Comparison of ENCODE assay signal across 11 cellular contexts in the genomic region with DNA sequence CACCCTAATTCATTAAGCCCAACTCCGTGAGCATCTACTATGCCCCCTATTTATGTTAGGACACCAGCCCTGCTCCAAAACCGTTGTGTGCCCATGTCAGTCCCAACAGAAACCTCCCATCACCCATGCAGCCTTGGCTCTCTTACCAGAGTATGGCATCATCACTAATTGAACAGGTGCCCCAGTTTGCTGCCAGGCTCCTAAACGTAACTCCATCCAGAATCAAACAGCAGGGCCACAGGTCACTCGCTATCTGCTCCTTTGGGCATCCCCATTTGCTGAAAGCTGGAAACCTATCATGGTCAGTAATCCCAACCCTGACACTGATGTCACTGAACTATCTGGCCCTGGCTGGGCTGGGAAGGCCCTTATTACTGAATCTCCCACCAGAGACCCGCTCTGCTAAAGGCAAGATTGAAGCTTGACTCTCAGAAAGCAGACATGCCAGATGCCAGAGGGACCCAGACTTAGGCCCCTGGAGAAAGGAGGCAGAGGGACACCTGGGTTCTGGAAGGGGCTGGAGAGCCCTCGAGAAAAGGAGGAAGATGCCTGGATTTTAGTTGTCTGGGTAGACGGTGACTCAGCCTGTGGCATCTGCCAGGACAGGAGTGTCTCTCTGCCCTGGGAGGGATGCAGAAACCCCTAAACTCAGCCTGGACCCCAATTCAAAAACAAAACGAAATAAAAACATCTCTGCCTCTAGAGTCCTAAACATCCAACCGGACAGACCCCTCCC. TPM values are rescaled to one million over a fixed set of nuclear protein-coding genes. Genes with fewer than 3 reads are reported as not detected.
DNase-seq lines count a peak whose midpoint lies in the region; ATAC-seq and TF ChIP-seq lines count a peak whose summit lies in the region.
"Had no signal": no experiment of that assay in that cellular context is flagged by ENCODE, and none has a peak within 500 bp of the region (broad histone marks: within the 10 kb centered on the region; RNA-seq: fewer than 3 reads in every experiment).

No MANE protein-coding gene starts in this region.

- POLR2A ChIA-PET in MCF 10A (lab: Yijun Ruan, JAX) = no interaction called here

- BruUV-seq in MCF 10A (replicated peaks; lab: Mats Ljungman, UMichigan) (no TSS peak), mammary epithelial cell (replicated peaks; lab: Mats Ljungman, UMichigan) (no TSS peak)

- peak overlapping the region; percentile 44 to 71 (median 48) for H3K4me3 ChIP-seq in breast epithelium
- H3K4me3 ChIP-seq in mammary epithelial cell (replicated peaks in 1 of 3; ENCODE audit: insufficient read depth in 1 of 3, low read depth in 2 of 3, low read length in 3 of 3) = no peak overlapping the region
- H3K4me3 ChIP-seq in mucosa of descending colon = no peak overlapping the region
- H3K4me3 ChIP-seq in upper lobe of left lung = peak overlapping the region in 3 of 4 donors; percentile 38 to 56 (median 52)

- H3K9me3 ChIP-seq in breast epithelium = no peaks in the 10 kb centered on the region
- no peaks in the 10 kb centered on the region for H3K9me3 ChIP-seq in mammary epithelial cell (replicated peaks; ENCODE audit: insufficient read depth, low read length)
- no peaks in the 10 kb centered on the region for H3K9me3 ChIP-seq in mucosa of descending colon
- no peaks in the 10 kb centered on the region for H3K9me3 ChIP-seq in upper lobe of left lung

- 64% methylated on average over 8 of the region's 9 CpGs for WGBS in mammary epithelial cell (ENCODE audit: low coverage, missing lambda C conversion rate)
- 61 to 65% methylated on average over 9 of the region's 9 CpGs for WGBS in upper lobe of left lung, 2 donors

- H3K79me2 ChIP-seq in mammary epithelial cell (ENCODE audit: insufficient read depth, low read length) = no peaks in the 10 kb centered on the region

- DNase-seq in breast epithelium (ENCODE audit: low spot score in 2 of 2) = no peak
- no peak for DNase-seq in MCF 10A (ENCODE audit: unreplicated experiment)
- no peak for DNase-seq in mammary epithelial cell
- no peak for DNase-seq in mucosa of descending colon
- no peak for DNase-seq in upper lobe of left lung
- no peak for DNase-seq in NK-92 (lab: John Stamatoyannopoulos, UW; ENCODE audit: unreplicated experiment)
- no peak for DNase-seq in H4 (ENCODE audit: low spot score)
- DNase-seq in GM13976 (ENCODE audit: low spot score) = no peak
- DNase-seq: DMS153, SIG-M5 had no signal

- H3K4me3 Mint-ChIP-seq in MCF 10A (ENCODE audit: unreplicated experiment) = no peak overlapping the region

- H3K27me3 ChIP-seq in breast epithelium (no peaks in the 10 kb centered on the region), mammary epithelial cell (ENCODE audit: insufficient read depth, low read length) (peaks cover 3% of the 10 kb centered on the region), upper lobe of left lung (no peaks in the 10 kb centered on the region)

- H2AFZ ChIP-seq in mammary epithelial cell (ENCODE audit: low read depth, low read length) = peak overlapping the region; percentile 65

- H3K4me1 ChIP-seq in breast epithelium (no peaks in the 10 kb centered on the region), mammary epithelial cell (ENCODE audit: insufficient read depth, low read length) (peaks cover 6% of the 10 kb centered on the region), mucosa of descending colon (ENCODE audit: low read depth) (peaks cover 8% of the 10 kb centered on the region), upper lobe of left lung (peaks cover 12 to 20% (median 17%) of the 10 kb centered on the region in 4 donors)

- H3K4me2 ChIP-seq in mammary epithelial cell (ENCODE audit: insufficient read depth, low read depth, low read length) = no peak overlapping the region

- dilution Hi-C loops in mammary epithelial cell (cut with HindIII; ENCODE audit: low sequenced_read_pairs) = loop anchor here (5.0 kb wide), 2 partner anchors 37 to 43 kb away; no protein-coding TSS in a partner anchor

- H3K36me3 ChIP-seq in breast epithelium = no peaks in the 10 kb centered on the region
- H3K36me3 ChIP-seq in mammary epithelial cell (ENCODE audit: insufficient read depth, low read length) = no peaks in the 10 kb centered on the region
- H3K36me3 ChIP-seq in mucosa of descending colon (ENCODE audit: low read depth) = no peaks in the 10 kb centered on the region
- H3K36me3 ChIP-seq in upper lobe of left lung = no peaks in the 10 kb centered on the region

- TF ChIP-seq CTCF in breast epithelium (IDR thresholded peaks at IDR 0.05) = no peak
- no peak for TF ChIP-seq CTCF in MCF 10A (IDR thresholded peaks at IDR 0.05; ENCODE audit: unreplicated experiment)
- no peak for TF ChIP-seq CTCF in mammary epithelial cell (conservative IDR thresholded peaks at IDR 0.05 in 1 of 2, IDR thresholded peaks at IDR 0.05 in 1 of 2; ENCODE audit: extremely low read depth in 1 of 2, insufficient read depth in 1 of 2, low read depth in 1 of 2, low read length in 2 of 2)
- TF ChIP-seq CTCF in mucosa of descending colon (IDR thresholded peaks at IDR 0.05) = no peak
- no peak for TF ChIP-seq CTCF in upper lobe of left lung (IDR thresholded peaks at IDR 0.05)
- no peak for TF ChIP-seq CTCF in GM13976 (IDR thresholded peaks at IDR 0.05; ENCODE audit: borderline replicate concordance, control extremely low read depth, extremely low read depth, insufficient read depth, missing control alignments)

- H3K27ac ChIP-seq in breast epithelium (no peak overlapping the region), mammary epithelial cell (ENCODE audit: insufficient read depth, low read depth, low read length) (no peak overlapping the region), upper lobe of left lung (peak overlapping the region; percentile 31 to 84 (median 80))
- H3K27ac ChIP-seq: epithelial cell of prostate had no signal

- TF ChIP-seq EP300 in upper lobe of left lung (IDR thresholded peaks at IDR 0.05) = no peak

- CTCF ChIA-PET in MCF 10A (lab: Yijun Ruan, JAX) = no interaction called here
- CTCF ChIA-PET in mammary epithelial cell (lab: Charles Lee; ENCODE audit: low non-redundant PET) = no interaction called here

- no peaks in the 10 kb centered on the region for H3K4me1 Mint-ChIP-seq in MCF 10A (ENCODE audit: insufficient read depth, unreplicated experiment)

- no peaks in the 10 kb centered on the region for H3K36me3 Mint-ChIP-seq in MCF 10A (ENCODE audit: insufficient read depth, unreplicated experiment)

- H3K27ac Mint-ChIP-seq in MCF 10A (ENCODE audit: low read depth, unreplicated experiment) = no peak overlapping the region

- H3K9me3 Mint-ChIP-seq in MCF 10A (ENCODE audit: unreplicated experiment) = peaks cover 3% of the 10 kb centered on the region

- no peaks in the 10 kb centered on the region for H3K27me3 Mint-ChIP-seq in MCF 10A (ENCODE audit: insufficient read depth, unreplicated experiment)

- peak; percentile 8 for ATAC-seq in mucosa of descending colon
- peak in 1 of 2 donors; percentile 34 for ATAC-seq in upper lobe of left lung (ENCODE audit: low FRiP score in 2 of 2)

- in situ Hi-C loops in mammary epithelial cell (cut with MboI; ENCODE audit: low sequenced_read_pairs in 2 of 2) (no loop called here), GM13976 (cut with MboI; ENCODE audit: low sequenced_read_pairs, unreplicated experiment) (no loop called here)

- no peaks in the 10 kb centered on the region for H4K20me1 ChIP-seq in mammary epithelial cell (ENCODE audit: insufficient read depth, low read length)

- intact Hi-C loops in breast epithelium (cut with DNase I; ENCODE audit: low total_unique reads) = no loop called here
- intact Hi-C loops in MCF 10A (cut with micrococcal nuclease) = no loop called here
- intact Hi-C loops in mammary epithelial cell (cut with micrococcal nuclease) = no loop called here
- intact Hi-C loops in mucosa of descending colon (cut with DNase I, micrococcal nuclease) = no loop called here

- no peak overlapping the region for H3K9ac ChIP-seq in mammary epithelial cell (ENCODE audit: insufficient read depth, low read length)

- TF ChIP-seq POLR2A in breast epithelium (IDR thresholded peaks at IDR 0.05) (no peak), upper lobe of left lung (IDR thresholded peaks at IDR 0.05) (no peak)

RNA-seq across cellular contexts. Expression of a gene that starts 14.0 kb away (rescaled TPM):
- total RNA-seq in breast epithelium (not detected), MCF 10A (2022) (not detected in 2 replicates), mammary epithelial cell (not detected), mucosa of descending colon (under 1 TPM in 1 of 3 donors, not detected in 2; 0.07 TPM), upper lobe of left lung (10 to 100 TPM in 2 of 6 donors, 1 to 10 TPM in 4; 1.8 to 38.8 (median 5.0) TPM)
- 0.03 TPM for polyA plus RNA-seq in mammary epithelial cell
- polyA minus RNA-seq in mammary epithelial cell = not detected
- not detected in 2 replicates for total RNA-seq in H4 (2014; rRNA removed; shearing (Covaris generic))

RNA-seq across cellular contexts. Expression of a gene that starts 22.8 kb away (rescaled TPM):
- total RNA-seq in breast epithelium (not detected), MCF 10A (2022) (not detected in 2 replicates), mammary epithelial cell (not detected), mucosa of descending colon (not detected), upper lobe of left lung (100 to 1,000 TPM in 5 of 6 donors, 10 to 100 TPM in 1; 80.7 to 511 (median 229) TPM)
- polyA plus RNA-seq in mammary epithelial cell = not detected
- polyA minus RNA-seq in mammary epithelial cell = not detected
- not detected in 2 replicates for total RNA-seq in H4 (2014; rRNA removed; shearing (Covaris generic))

RNA-seq across cellular contexts. Expression of a gene that starts 28.7 kb away (rescaled TPM):
- not detected for total RNA-seq in breast epithelium
- not detected in 2 replicates for total RNA-seq in MCF 10A (2022)
- total RNA-seq in mammary epithelial cell = not detected
- polyA plus RNA-seq in mammary epithelial cell = not detected
- polyA minus RNA-seq in mammary epithelial cell = not detected
- total RNA-seq in mucosa of descending colon = under 1 TPM in 1 of 3 donors, not detected in 2; 0.12 TPM
- total RNA-seq in upper lobe of left lung = 1 to 10 TPM; 2.1 to 5.2 (median 3.6) TPM
- not detected in 2 replicates for total RNA-seq in H4 (2014; rRNA removed; shearing (Covaris generic))

RNA-seq across cellular contexts. Expression of a gene that starts 40.8 kb away (rescaled TPM):
- 10 to 100 TPM; 15.7 to 19.2 (median 16.8) TPM for total RNA-seq in breast epithelium
- total RNA-seq in MCF 10A (2022) = 38.8 and 52.7 TPM in 2 replicates
- 10 to 100 TPM; 17.7 to 25.7 TPM for total RNA-seq in mammary epithelial cell
- polyA plus RNA-seq in mammary epithelial cell = 23.6 TPM
- polyA minus RNA-seq in mammary epithelial cell = 24.7 TPM
- total RNA-seq in mucosa of descending colon = 10 to 100 TPM; 20.9 to 27.6 (median 27.3) TPM
- 10 to 100 TPM; 23.0 to 56.6 (median 29.5) TPM for total RNA-seq in upper lobe of left lung
- 10.5 and 17.6 TPM in 2 replicates for total RNA-seq in H4 (2014; rRNA removed; shearing (Covaris generic))

RNA-seq across cellular contexts. Expression of a gene that starts 46.8 kb away (rescaled TPM):
- 10 to 100 TPM; 10.4 to 13.4 (median 11.1) TPM for total RNA-seq in breast epithelium
- 30.6 and 33.9 TPM in 2 replicates for total RNA-seq in MCF 10A (2022)
- 10 to 100 TPM; 17.0 to 41.1 TPM for total RNA-seq in mammary epithelial cell
- 28.8 TPM for polyA plus RNA-seq in mammary epithelial cell
- polyA minus RNA-seq in mammary epithelial cell = 22.1 TPM
- total RNA-seq in mucosa of descending colon = 10 to 100 TPM; 17.0 to 25.3 (median 25.0) TPM
- total RNA-seq in upper lobe of left lung = 10 to 100 TPM; 10.1 to 47.6 (median 27.6) TPM
- 8.4 and 8.5 TPM in 2 replicates for total RNA-seq in H4 (2014; rRNA removed; shearing (Covaris generic))

Comparison
In these comparisons a context has a peak if more than half of its experiments do, and no peak if none do; other contexts are left out.
1. H3K4me3 ChIP-seq: peak in breast epithelium (3 of 3) and upper lobe of left lung (3 of 4); none in mammary epithelial cell (0 of 3) and mucosa of descending colon (single experiment).
2. H3K27ac ChIP-seq: peak in upper lobe of left lung (4 of 4); none in breast epithelium (0 of 2) and mammary epithelial cell (single experiment).
3. RNA of a gene that starts 22.8 kb away (total RNA-seq): 80.7 to 511 TPM in upper lobe of left lung; not detected in mucosa of descending colon, not detected in breast epithelium, not detected in MCF 10A, not detected in mammary epithelial cell and not detected in H4; every median in the first group is over 10 times any median in the second.